12 cellular contexts compared by ENCODE assay signal in genomic region chr7:4726568-4726967, GRCh38. TPM values are rescaled to one million over a fixed set of nuclear protein-coding genes. Genes with fewer than 3 reads are reported as not detected.
DNase-seq lines count a peak whose midpoint lies in the region; ATAC-seq and TF ChIP-seq lines count a peak whose summit lies in the region.
"Had no signal": no experiment of that assay in that cellular context is flagged by ENCODE, and none has a peak within 500 bp of the region (broad histone marks: within the 10 kb centered on the region; RNA-seq: fewer than 3 reads in every experiment).

No MANE protein-coding gene starts in this region.

- DNase-seq in CD14-positive monocyte (ENCODE audit: low spot score) (no peak), T-helper 17 cell (no peak), immature natural killer cell (no peak), smooth muscle cell (lab: John Stamatoyannopoulos, UW; ENCODE audit: unreplicated experiment) (no peak), ovary (no peak), COLO829 (ENCODE audit: low spot score) (no peak)
- DNase-seq: activated gamma-delta T cell treated with Interleukin-2 at 50 U/mL for 16 hours, Karpas-422, NCI-H2029 treated with DMSO at 0.1 percent for 48 hours had no signal

- ATAC-seq in T-helper 17 cell (no peak), GM19035 (IDR thresholded peaks at IDR 0.05; ENCODE audit: unreplicated experiment) (no peak), GM21717 (IDR thresholded peaks at IDR 0.05; ENCODE audit: unreplicated experiment) (no peak)

- H3K4me1 Mint-ChIP-seq in CD14-positive monocyte (peaks cover 46% of the 10 kb centered on the region), T-helper 17 cell (peaks cover 28% of the 10 kb centered on the region), immature natural killer cell (peaks cover 32 to 50% of the 10 kb centered on the region in 2 donors)

- 97% methylated on average over 9 of the region's 9 CpGs for WGBS in smooth muscle cell (ENCODE audit: low lambda C conversion rate)
- WGBS in ovary, 3 donors = 92 to 97% (median 94%) methylated on average over 9 of the region's 9 CpGs

- TF ChIP-seq EP300 in ovary (IDR thresholded peaks at IDR 0.05) = no peak

- H3K79me2 ChIP-seq in smooth muscle cell (ENCODE audit: low read depth) = peaks cover 86% of the 10 kb centered on the region

- H3K27ac Mint-ChIP-seq in CD14-positive monocyte (peak overlapping the region; percentile 93 to 98 (median 97)), T-helper 17 cell (peak overlapping the region; percentile 86), immature natural killer cell (peak overlapping the region; percentile 48 to 96 (median 82))

- peak overlapping the region; percentile 86 for H3K27ac ChIP-seq in smooth muscle cell (ENCODE audit: low read depth)
- no peak overlapping the region for H3K27ac ChIP-seq in ovary
- H3K27ac ChIP-seq: neural progenitor cell had no signal

- H3K27me3 ChIP-seq in smooth muscle cell (ENCODE audit: low read depth) (no peaks in the 10 kb centered on the region), ovary (no peaks in the 10 kb centered on the region)
- H3K27me3 ChIP-seq: neural progenitor cell had no signal

- H3K36me3 Mint-ChIP-seq in CD14-positive monocyte (peaks cover 19 to 45% of the 10 kb centered on the region in 2 donors), T-helper 17 cell (ENCODE audit: low read depth) (no peaks in the 10 kb centered on the region), immature natural killer cell (no peaks in the 10 kb centered on the region)

- H3K9ac ChIP-seq in smooth muscle cell (ENCODE audit: low read depth) = no peak overlapping the region
- H3K9ac ChIP-seq: neural progenitor cell had no signal

- H3K4me2 ChIP-seq in smooth muscle cell = no peak overlapping the region
- H3K4me2 ChIP-seq: neural progenitor cell had no signal

- H3K36me3 ChIP-seq in smooth muscle cell (ENCODE audit: low read depth) (no peaks in the 10 kb centered on the region), ovary (no peaks in the 10 kb centered on the region)
- H3K36me3 ChIP-seq: neural progenitor cell had no signal

- H4K20me1 ChIP-seq in smooth muscle cell (ENCODE audit: low read depth) = peaks cover 54% of the 10 kb centered on the region

- TF ChIP-seq POLR2A in ovary (IDR thresholded peaks at IDR 0.05) = no peak

- H3K4me3 ChIP-seq in smooth muscle cell (no peak overlapping the region), ovary (no peak overlapping the region)
- H3K4me3 ChIP-seq: neural progenitor cell had no signal

- H3K4me3 Mint-ChIP-seq in CD14-positive monocyte (peak overlapping the region; percentile 96), T-helper 17 cell (no peak overlapping the region), immature natural killer cell (peak overlapping the region in 4 of 5 donors; percentile 45 to 90 (median 70))

- intact Hi-C loops in CD14-positive monocyte (cut with micrococcal nuclease) = loop anchor here (2.0 to 5.0 kb wide), 3 partner anchors 18 to 44 kb away; partner anchors contain the start of gene FOXK1 (in 2 of the 2)
- intact Hi-C loops in ovary (cut with DNase I) = no loop called here

- H3K9me3 ChIP-seq in T-helper 17 cell (ENCODE audit: control insufficient read depth, low read length, poor library complexity, severe bottlenecking) (no peaks in the 10 kb centered on the region), smooth muscle cell (replicated peaks; ENCODE audit: low read depth) (no peaks in the 10 kb centered on the region), ovary (no peaks in the 10 kb centered on the region)

- H3K4me1 ChIP-seq in smooth muscle cell (ENCODE audit: low read depth) = peaks cover 7% of the 10 kb centered on the region
- peaks cover 13% of the 10 kb centered on the region for H3K4me1 ChIP-seq in ovary (ENCODE audit: insufficient read depth)

- peaks cover 0 to 1% (median 0%) of the 10 kb centered on the region in 7 donors for H3K9me3 Mint-ChIP-seq in CD14-positive monocyte
- no peaks in the 10 kb centered on the region for H3K9me3 Mint-ChIP-seq in immature natural killer cell
- H3K9me3 Mint-ChIP-seq: neural progenitor cell had no signal

- TF ChIP-seq CTCF in CD14-positive monocyte (IDR thresholded peaks at IDR 0.05) (no peak), smooth muscle cell (IDR thresholded peaks at IDR 0.05; ENCODE audit: borderline replicate concordance, insufficient read depth, poor library complexity, severe bottlenecking) (no peak), ovary (IDR thresholded peaks at IDR 0.05) (no peak)

- H3F3A ChIP-seq in smooth muscle cell (ENCODE audit: low read depth) = peaks cover 2% of the 10 kb centered on the region

- H2AFZ ChIP-seq in smooth muscle cell (ENCODE audit: low read depth) = no peak overlapping the region
- H2AFZ ChIP-seq: neural progenitor cell had no signal

- H3K27me3 Mint-ChIP-seq in CD14-positive monocyte (ENCODE audit: low read depth in 3 of 3) (no peaks in the 10 kb centered on the region), T-helper 17 cell (no peaks in the 10 kb centered on the region), immature natural killer cell (ENCODE audit: low read depth in 3 of 3) (peaks cover 0 to 11% (median 3%) of the 10 kb centered on the region in 3 donors)

RNA-seq across cellular contexts. Expression of gene FOXK1, which starts 44.5 kb away (rescaled TPM):
- polyA plus RNA-seq in CD14-positive monocyte = under 1 TPM; 0.33 to 0.76 TPM
- 10 to 100 TPM; 59.8 to 60.9 TPM for total RNA-seq in T-helper 17 cell
- polyA plus RNA-seq in immature natural killer cell = 1 to 10 TPM; 1.1 to 3.4 (median 1.5) TPM
- total RNA-seq in smooth muscle cell = 10.4 and 11.6 TPM in 2 replicates
- 6.0 and 8.5 TPM in 2 replicates for polyA plus RNA-seq in smooth muscle cell
- 10 to 100 TPM; 10.9 to 43.9 (median 32.6) TPM for total RNA-seq in ovary
- polyA plus RNA-seq in ovary = 10 to 100 TPM in 1 of 2 donors, 1 to 10 TPM in 1; 5.8 to 10.4 TPM

RNA-seq across cellular contexts. Expression of gene AP5Z1, which starts 48.9 kb away (rescaled TPM):
- 10 to 100 TPM; 30.8 to 33.8 TPM for polyA plus RNA-seq in CD14-positive monocyte
- total RNA-seq in T-helper 17 cell = 100 to 1,000 TPM in 1 of 2 donors, 10 to 100 TPM in 1; 87.6 to 112 TPM
- polyA plus RNA-seq in immature natural killer cell = 10 to 100 TPM; 36.7 to 64.2 (median 50.6) TPM
- total RNA-seq in smooth muscle cell = 16.6 and 24.6 TPM in 2 replicates
- 37.6 and 48.2 TPM in 2 replicates for polyA plus RNA-seq in smooth muscle cell
- total RNA-seq in ovary = 10 to 100 TPM; 16.3 to 37.3 (median 23.1) TPM
- 10 to 100 TPM in 1 of 2 donors, 1 to 10 TPM in 1; 2.4 to 26.4 TPM for polyA plus RNA-seq in ovary

Comparison
In these comparisons a context has a peak if more than half of its experiments do, and no peak if none do; other contexts are left out.
1. intact Hi-C loops: an anchor here in CD14-positive monocyte (2.0 to 5.0 kb wide); none called in ovary.